27 cellular contexts compared by ENCODE assay signal in the genomic region with DNA sequence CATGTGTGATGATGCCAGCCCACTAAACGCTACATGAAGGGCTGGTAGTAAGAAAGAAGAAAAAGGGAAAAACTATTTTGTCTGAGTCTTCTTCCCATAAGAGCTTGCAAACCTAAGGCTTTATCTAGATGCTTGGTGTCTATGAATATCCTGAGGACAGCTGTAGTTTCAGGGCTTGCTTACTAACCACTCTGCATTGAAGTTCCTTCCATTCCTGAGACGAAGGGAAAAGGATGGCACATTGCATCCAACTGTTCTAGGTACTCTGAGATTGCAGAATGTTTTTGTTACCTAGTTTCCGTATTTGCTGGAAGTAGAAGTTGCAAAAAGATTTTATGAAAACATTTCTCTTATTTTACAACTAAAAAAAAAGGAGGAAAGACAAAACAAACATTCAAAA.
"Had no signal": no experiment of that assay in that cellular context is flagged by ENCODE, and none has a peak within 500 bp of the region (broad histone marks: within the 10 kb centered on the region; RNA-seq: fewer than 3 reads in every experiment).

No MANE protein-coding gene starts in this region.

- H3K36me3 ChIP-seq: ascending aorta, cardiac muscle cell had no signal

- ATAC-seq: activated CD8-positive, alpha-beta T cell treated with anti-CD3 and anti-CD28 coated beads for 36 hours; activated naive CD8-positive, alpha-beta T cell treated with anti-CD3 and anti-CD28 coated beads, Interleukin-2, amount 50 U/mL, for 24 hours; T-cell had no signal

- H3K27ac ChIP-seq: ascending aorta, cardiac muscle cell, VCaP had no signal

- H3K27me3 ChIP-seq: ascending aorta, cardiac muscle cell had no signal

- H3K4me1 ChIP-seq: ascending aorta had no signal

- DNase-seq: activated B cell treated with CpG ODN at 0.5 μM for 24 hours; activated CD4-positive, alpha-beta memory T cell treated with anti-CD3 and anti-CD28 coated beads for 36 hours; activated CD4-positive, alpha-beta T cell treated with anti-CD3 and anti-CD28 coated beads for 4 hours; activated CD4-positive, alpha-beta T cell treated with anti-CD3 and anti-CD28 coated beads, Interleukin-2, amount 10 ng/mL, durations not matched to agents 24 days and 14 days; activated CD4-positive, alpha-beta T cell treated with anti-CD3 and anti-CD28 coated beads, Interleukin-2, amount 50 U/mL, for 1 hour; activated CD4-positive, alpha-beta T cell treated with anti-CD3 and anti-CD28 coated beads, Interleukin-2, amount 50 U/mL, for 4 hours; activated CD4-positive, CD25-positive, alpha-beta regulatory T cell treated with anti-CD3 and anti-CD28 coated beads, Interleukin-2, amount 50 U/mL, for 72 hours; activated CD8-positive, alpha-beta memory T cell treated with anti-CD3 and anti-CD28 coated beads, Interleukin-2, amount 50 U/mL, for 4 hours; activated CD8-positive, alpha-beta T cell treated with anti-CD3 and anti-CD28 coated beads for 36 hours; activated effector memory CD4-positive, alpha-beta T cell treated with Interleukin-2 at 50 U/mL for 16 hours; activated gamma-delta T cell; activated naive CD4-positive, alpha-beta T cell treated with anti-CD3 and anti-CD28 coated beads, Interleukin-2, amount 10 ng/mL, durations not matched to agents 7 days and 5 days; activated naive CD4-positive, alpha-beta T cell treated with Interleukin-2 at 50 U/mL for 16 hours; activated naive CD8-positive, alpha-beta T cell treated with anti-CD3 and anti-CD28 coated beads, Interleukin-2, amount 10 ng/mL, durations not matched to agents 7 days and 5 days; activated naive CD8-positive, alpha-beta T cell treated with anti-CD3 and anti-CD28 coated beads, Interleukin-2, amount 50 U/mL, for 24 hours; activated T-cell treated with anti-CD3 and anti-CD28 coated beads, Interleukin-2, amount 50 U/mL, for 24 hours; activated T-cell treated with anti-CD3 and anti-CD28 coated beads, Interleukin-2, amount 50 U/mL, for 48 hours; amygdala; anterior cingulate cortex; caudate nucleus; cerebellar nuclear complex; T-cell; T-helper 2 cell; T-helper 9 cell had no signal

- H3K4me3 ChIP-seq: ascending aorta, cardiac muscle cell had no signal

- H3K9me3 ChIP-seq: ascending aorta had no signal
